16 cellular contexts compared by ENCODE assay signal in genomic region chr1:198662821-198663220, GRCh38. TPM values are rescaled to one million over a fixed set of nuclear protein-coding genes. Genes with fewer than 3 reads are reported as not detected.
DNase-seq lines count a peak whose midpoint lies in the region; ATAC-seq and TF ChIP-seq lines count a peak whose summit lies in the region.
"Had no signal": no experiment of that assay in that cellular context is flagged by ENCODE, and none has a peak within 500 bp of the region (broad histone marks: within the 10 kb centered on the region; RNA-seq: fewer than 3 reads in every experiment).

No MANE protein-coding gene starts in this region.

- no peaks in the 10 kb centered on the region for H3K27me3 Mint-ChIP-seq in activated naive CD4-positive, alpha-beta T cell treated with anti-CD3 and anti-CD28 coated beads, Interleukin-2, amount 50 U/mL, for 24 hours
- H3K27me3 Mint-ChIP-seq in T-cell (no peaks in the 10 kb centered on the region), immature natural killer cell (ENCODE audit: low read depth in 3 of 3) (peaks cover 2 to 17% (median 6%) of the 10 kb centered on the region in 3 donors)

- H3K27me3 ChIP-seq in vagina = no peaks in the 10 kb centered on the region
- no peaks in the 10 kb centered on the region for H3K27me3 ChIP-seq in MG63
- H3K27me3 ChIP-seq: SJCRH30, tibial nerve had no signal

- H3K4me3 Mint-ChIP-seq in activated naive CD4-positive, alpha-beta T cell treated with anti-CD3 and anti-CD28 coated beads, Interleukin-2, amount 50 U/mL, for 24 hours = peak overlapping the region; percentile 74
- H3K4me3 Mint-ChIP-seq in T-cell (peak overlapping the region; percentile 71 to 75 (median 72)), immature natural killer cell (peak overlapping the region; percentile 62 to 85 (median 76))

- peaks cover 5% of the 10 kb centered on the region for H3K4me1 ChIP-seq in vagina
- H3K4me1 ChIP-seq: SJCRH30 had no signal

- peaks cover 33% of the 10 kb centered on the region for H3K36me3 Mint-ChIP-seq in activated naive CD4-positive, alpha-beta T cell treated with anti-CD3 and anti-CD28 coated beads, Interleukin-2, amount 50 U/mL, for 24 hours
- H3K36me3 Mint-ChIP-seq in T-cell (peaks cover 55% of the 10 kb centered on the region), immature natural killer cell (peaks cover 19 to 31% (median 21%) of the 10 kb centered on the region in 3 donors)

- CTCF ChIA-PET in T-cell (lab: Charles Lee) = interaction anchor here (0.5 to 1.7 kb wide), 6 partner anchors 12 to 418 kb away, joined by 3 to 5 read pairs (median 3); no protein-coding TSS in a partner anchor

- no peak overlapping the region for H3K27ac ChIP-seq in vagina
- H3K27ac ChIP-seq: SJCRH30, tibial nerve had no signal

- H3K4me3 ChIP-seq in vagina = no peak overlapping the region
- H3K4me3 ChIP-seq in foreskin fibroblast (ENCODE audit: low read depth in 1 of 2, low read length in 2 of 2) = no peak overlapping the region
- no peak overlapping the region for H3K4me3 ChIP-seq in MG63
- H3K4me3 ChIP-seq: SJCRH30, tibial nerve had no signal

- H3K36me3 ChIP-seq in vagina (no peaks in the 10 kb centered on the region), MG63 (no peaks in the 10 kb centered on the region)
- H3K36me3 ChIP-seq: SJCRH30, tibial nerve had no signal

- POLR2A ChIA-PET in T-cell (lab: Charles Lee) = interaction anchor here (0.6 to 1.6 kb wide), 13 partner anchors 9 to 125 kb away, joined by 3 to 6 read pairs (median 4); no protein-coding TSS in a partner anchor

- intact Hi-C loops in vagina (cut with DNase I) = no loop called here

- H3K9me3 ChIP-seq in vagina (no peaks in the 10 kb centered on the region), MG63 (0 out of 2 replicates have a peak, but pooled peaks cover 2% of the 10 kb centered on the region)
- H3K9me3 ChIP-seq: SJCRH30, tibial nerve had no signal

- TF ChIP-seq CTCF in vagina (IDR thresholded peaks at IDR 0.05) = no peak
- no peak for TF ChIP-seq CTCF in foreskin fibroblast (IDR thresholded peaks at IDR 0.05; ENCODE audit: low read depth, low read length)

- no peaks in the 10 kb centered on the region for H3K9me3 Mint-ChIP-seq in activated naive CD4-positive, alpha-beta T cell treated with anti-CD3 and anti-CD28 coated beads, Interleukin-2, amount 50 U/mL, for 24 hours
- H3K9me3 Mint-ChIP-seq in T-cell (no peaks in the 10 kb centered on the region), immature natural killer cell (no peaks in the 10 kb centered on the region)

- TF ChIP-seq POLR2A in vagina (IDR thresholded peaks at IDR 0.05) = no peak

- no peak for DNase-seq in activated naive CD4-positive, alpha-beta T cell (lab: John Stamatoyannopoulos, UW)
- no peak for DNase-seq in T-cell
- no peak for DNase-seq in immature natural killer cell
- DNase-seq in vagina (ENCODE audit: extremely low spot score in 2 of 2) = no peak
- DNase-seq in kidney glomerular epithelial cell (lab: John Stamatoyannopoulos, UW) = no peak
- DNase-seq in foreskin fibroblast = no peak
- DNase-seq in MG63 = no peak
- DNase-seq: cerebellar nuclear complex; islet precursor cell; MV-4-11; NK-92 treated with Interleukin-12 subunit alpha and Interleukin-12 subunit beta, amount 100 ng/mL, for 24 hours; SJCRH30 had no signal

- H3K27ac Mint-ChIP-seq in activated naive CD4-positive, alpha-beta T cell treated with anti-CD3 and anti-CD28 coated beads, Interleukin-2, amount 50 U/mL, for 24 hours = peak overlapping the region; percentile 97
- H3K27ac Mint-ChIP-seq in T-cell = peak overlapping the region; percentile 95
- peak overlapping the region; percentile 90 to 100 (median 94) for H3K27ac Mint-ChIP-seq in immature natural killer cell

- peaks cover 85% of the 10 kb centered on the region for H3K4me1 Mint-ChIP-seq in activated naive CD4-positive, alpha-beta T cell treated with anti-CD3 and anti-CD28 coated beads, Interleukin-2, amount 50 U/mL, for 24 hours
- H3K4me1 Mint-ChIP-seq in T-cell (peaks cover 76 to 92% (median 81%) of the 10 kb centered on the region in 3 donors), immature natural killer cell (peaks cover 77 to 95% of the 10 kb centered on the region in 2 donors)

- peak in 3 of 4 experiments; percentile 11 to 20 (median 16) for ATAC-seq in T-cell (replicated peaks in 1 of 4)

RNA-seq across cellular contexts. Expression of gene PTPRC, which starts 24.0 kb away (rescaled TPM):
- total RNA-seq in T-cell = 100 to 1,000 TPM; 674 to 984 (median 781) TPM
- polyA plus RNA-seq in immature natural killer cell = 1,000 to 10,000 TPM in 2 of 3 donors, 100 to 1,000 TPM in 1; 1,000 to 1,490 (median 1,080) TPM
- 33.4 TPM for total RNA-seq in vagina
- total RNA-seq in MG63 (2014; rRNA removed; shearing (Covaris generic); ENCODE audit: low replicate concordance) = 7.0 and 12.1 TPM in 2 replicates
- total RNA-seq: glomerular endothelial cell, pulmonary artery endothelial cell, SJCRH30 had no signal

Comparison
In these comparisons a context has a peak if more than half of its experiments do, and no peak if none do; other contexts are left out.
1. RNA of gene PTPRC, which starts 24.0 kb away (total RNA-seq): 674 to 984 TPM in T-cell; 33.4 TPM in vagina (single experiment) and 7.0 to 12.1 TPM in MG63; every median in the first group is over 10 times any median in the second.
2. Peak in every context shown above with its lines, with median percentiles within 50 percentile points of each other: H3K27ac Mint-ChIP-seq and H3K4me3 Mint-ChIP-seq.